In genomic region chr2:221068123-221068522, GRCh38 we compare ENCODE assay signal across 22 cellular contexts.
DNase-seq lines count a peak whose midpoint lies in the region; ATAC-seq and TF ChIP-seq lines count a peak whose summit lies in the region.
"Had no signal": no experiment of that assay in that cellular context is flagged by ENCODE, and none has a peak within 500 bp of the region (broad histone marks: within the 10 kb centered on the region; RNA-seq: fewer than 3 reads in every experiment).

No MANE protein-coding gene starts in this region.

- intact Hi-C loops in PC-3 (cut with micrococcal nuclease) (loop anchor here (1.0 kb wide), 1 partner anchor 381 kb away; no protein-coding TSS in a partner anchor), adrenal gland (cut with DNase I) (no loop called here)

- no peaks in the 10 kb centered on the region for H3F3A ChIP-seq in PC-3 (ENCODE audit: low read length, unreplicated experiment)

- CTCF ChIA-PET in PC-3 (lab: Charles Lee) = interaction anchor here (0.6 kb wide), 1 partner anchor 478 kb away, joined by 3 read pairs; no protein-coding TSS in a partner anchor

- no peak overlapping the region for H3K27ac Mint-ChIP-seq in HFFc6
- no peak overlapping the region for H3K27ac Mint-ChIP-seq in stimulated activated naive B cell treated with anti-CD40 and anti-IgM and Interleukin-4, amounts not matched to agents 10 μg/mL and 1 μg/mL and 100 μg/mL, for 72 hours
- H3K27ac Mint-ChIP-seq: CD4-positive, alpha-beta T cell had no signal

- DNase-seq in HFFc6 (no peak), PC-3 (peak; percentile 3), epithelial cell of esophagus (ENCODE audit: low read depth) (peak; percentile 11), retinal pigment epithelial cell (ENCODE audit: low read depth) (no peak), SKM-1 (lab: John Stamatoyannopoulos, UW; ENCODE audit: unreplicated experiment) (no peak), adrenal gland (no peak)
- no peak for DNase-seq in stimulated activated naive B cell treated with anti-CD40 and anti-IgM and Interleukin-4, amounts not matched to agents 10 μg/mL and 1 μg/mL and 100 μg/mL, for 72 hours
- DNase-seq: AML-193; CD4-positive, alpha-beta T cell; HCEC 1CT; Kasumi-1; MM.1S; NCI-H1048; NCI-H1417; NCI-H1694; NCI-H2029 treated with DMSO at 0.1 percent for 48 hours; NCI-H69; Peyer's patch; SHP77 treated with DMSO at 0.1 percent for 48 hours had no signal

- H3K27ac ChIP-seq in PC-3 (ENCODE audit: low read length) (no peak overlapping the region), adrenal gland (no peak overlapping the region)
- H3K27ac ChIP-seq: A549; BLaER1 treated with 17β-estradiol and CSF1 and Interleukin-3, amounts not matched to agents 10 nM and 100 nM; Peyer's patch had no signal

- no peaks in the 10 kb centered on the region for H3K36me3 Mint-ChIP-seq in HFFc6 (ENCODE audit: low read depth)
- H3K36me3 Mint-ChIP-seq in stimulated activated naive B cell treated with anti-CD40 and anti-IgM and Interleukin-4, amounts not matched to agents 10 μg/mL and 1 μg/mL and 100 μg/mL, for 72 hours = peaks cover 0 to 11% of the 10 kb centered on the region in 2 donors

- peaks cover 3% of the 10 kb centered on the region; the same call in 1 of the 2 replicates for H3K36me3 ChIP-seq in PC-3 (ENCODE audit: low read depth, low read length)
- H3K36me3 ChIP-seq in adrenal gland (replicated peaks in 1 of 2) = no peaks in the 10 kb centered on the region
- H3K36me3 ChIP-seq: BLaER1 treated with 17β-estradiol and CSF1 and Interleukin-3, amounts not matched to agents 10 nM and 100 nM; Peyer's patch had no signal

- H3K4me3 ChIP-seq in PC-3 (ENCODE audit: low read length) (no peak overlapping the region), epithelial cell of esophagus (ENCODE audit: low read length) (no peak overlapping the region), retinal pigment epithelial cell (ENCODE audit: low read length) (no peak overlapping the region), adrenal gland (no peak overlapping the region)
- H3K4me3 ChIP-seq: A549; BLaER1 treated with 17β-estradiol and CSF1 and Interleukin-3, amounts not matched to agents 10 nM and 100 nM; K562; Peyer's patch had no signal

- TF ChIP-seq CTCF in HFFc6 (IDR thresholded peaks at IDR 0.05) (peak; percentile 29; the same call in 1 of the 2 replicates), PC-3 (conservative IDR thresholded peaks at IDR 0.05; ENCODE audit: low read depth, low read length) (peak; percentile 33; the same call in 1 of the 2 replicates), epithelial cell of esophagus (IDR thresholded peaks at IDR 0.05; ENCODE audit: insufficient read depth, low read depth, low read length, missing control alignments) (peak; percentile 23), retinal pigment epithelial cell (conservative IDR thresholded peaks at IDR 0.05; ENCODE audit: low read depth, low read length) (peak; percentile 13), adrenal gland (IDR thresholded peaks at IDR 0.05) (no peak)

- H3K4me1 ChIP-seq in PC-3 (ENCODE audit: insufficient read depth, low read length) (no peaks in the 10 kb centered on the region), adrenal gland (replicated peaks in 1 of 2) (no peaks in the 10 kb centered on the region)
- H3K4me1 ChIP-seq: A549; BLaER1 treated with 17β-estradiol and CSF1 and Interleukin-3, amounts not matched to agents 10 nM and 100 nM; Peyer's patch had no signal

- no peak overlapping the region for H3K9ac ChIP-seq in PC-3 (ENCODE audit: low read length)
- H3K9ac ChIP-seq: BLaER1 treated with 17β-estradiol and CSF1 and Interleukin-3, amounts not matched to agents 10 nM and 100 nM had no signal

- H2AFZ ChIP-seq in PC-3 (ENCODE audit: low read length) = no peak overlapping the region

- no peak overlapping the region for H3K4me2 ChIP-seq in PC-3 (ENCODE audit: low read length)
- H3K4me2 ChIP-seq: A549; BLaER1 treated with 17β-estradiol and CSF1 and Interleukin-3, amounts not matched to agents 10 nM and 100 nM had no signal

- peak; percentile 51 for ATAC-seq in PC-3
- no peak for ATAC-seq in stimulated activated naive B cell treated with anti-CD40 and anti-IgM and Interleukin-4, amounts not matched to agents 10 μg/mL and 1 μg/mL and 100 μg/mL, for 72 hours (replicated peaks)
- ATAC-seq: A549, K562 had no signal

- H3K27me3 Mint-ChIP-seq in HFFc6 (ENCODE audit: insufficient read depth) = peaks cover 4% of the 10 kb centered on the region; the same call in 1 of the 2 replicates
- no peaks in the 10 kb centered on the region for H3K27me3 Mint-ChIP-seq in stimulated activated naive B cell treated with anti-CD40 and anti-IgM and Interleukin-4, amounts not matched to agents 10 μg/mL and 1 μg/mL and 100 μg/mL, for 72 hours
- H3K27me3 Mint-ChIP-seq: CD4-positive, alpha-beta T cell had no signal

- no peaks in the 10 kb centered on the region for H4K20me1 ChIP-seq in PC-3 (ENCODE audit: low read length)
- H4K20me1 ChIP-seq: BLaER1 treated with 17β-estradiol and CSF1 and Interleukin-3, amounts not matched to agents 10 nM and 100 nM had no signal

- H3K27me3 ChIP-seq in PC-3 (ENCODE audit: low read length) (no peaks in the 10 kb centered on the region), adrenal gland (no peaks in the 10 kb centered on the region)
- H3K27me3 ChIP-seq: BLaER1 treated with 17β-estradiol and CSF1 and Interleukin-3, amounts not matched to agents 10 nM and 100 nM; Peyer's patch had no signal

- H3K9me3 ChIP-seq in PC-3 (ENCODE audit: low read length) = no peaks in the 10 kb centered on the region
- no peaks in the 10 kb centered on the region for H3K9me3 ChIP-seq in adrenal gland (replicated peaks in 1 of 3)
- H3K9me3 ChIP-seq: Peyer's patch had no signal

- peaks cover 23% of the 10 kb centered on the region for H3K9me3 Mint-ChIP-seq in HFFc6
- peaks cover 23 to 24% of the 10 kb centered on the region in 2 donors for H3K9me3 Mint-ChIP-seq in stimulated activated naive B cell treated with anti-CD40 and anti-IgM and Interleukin-4, amounts not matched to agents 10 μg/mL and 1 μg/mL and 100 μg/mL, for 72 hours

- H3K9me2 ChIP-seq in PC-3 (replicated peaks; ENCODE audit: low read length) = no peaks in the 10 kb centered on the region

- no peak for TF ChIP-seq POLR2A in adrenal gland (IDR thresholded peaks at IDR 0.05)

- no peaks in the 10 kb centered on the region for H3K4me1 Mint-ChIP-seq in HFFc6 (ENCODE audit: low read depth)
- H3K4me1 Mint-ChIP-seq in stimulated activated naive B cell treated with anti-CD40 and anti-IgM and Interleukin-4, amounts not matched to agents 10 μg/mL and 1 μg/mL and 100 μg/mL, for 72 hours = no peaks in the 10 kb centered on the region

- H3K79me2 ChIP-seq in PC-3 (ENCODE audit: low read length) = no peaks in the 10 kb centered on the region

- H3K4me3 Mint-ChIP-seq in HFFc6 = no peak overlapping the region
- no peak overlapping the region for H3K4me3 Mint-ChIP-seq in stimulated activated naive B cell treated with anti-CD40 and anti-IgM and Interleukin-4, amounts not matched to agents 10 μg/mL and 1 μg/mL and 100 μg/mL, for 72 hours
- H3K4me3 Mint-ChIP-seq: CD4-positive, alpha-beta T cell had no signal

- POLR2A ChIA-PET in PC-3 (lab: Charles Lee; ENCODE audit: unreplicated experiment) = no interaction called here

- BruUV-seq in PC-3 (replicated peaks; lab: Mats Ljungman, UMichigan) = no TSS peak

Comparison
In these comparisons a context has a peak if more than half of its experiments do, and no peak if none do; other contexts are left out.
1. DNase-seq: peak in PC-3 (single experiment) and epithelial cell of esophagus (single experiment); none in HFFc6 (single experiment), retinal pigment epithelial cell (single experiment), SKM-1 (single experiment), adrenal gland (0 of 7) and stimulated activated naive B cell treated with anti-CD40 and anti-IgM and Interleukin-4, amounts not matched to agents 10 μg/mL and 1 μg/mL and 100 μg/mL, for 72 hours (single experiment).
2. CTCF ChIP-seq: peak in HFFc6 (single experiment), PC-3 (single experiment), epithelial cell of esophagus (single experiment) and retinal pigment epithelial cell (single experiment); none in adrenal gland (0 of 6).